ENCODE assay signal across 31 cellular contexts in the genomic region with DNA sequence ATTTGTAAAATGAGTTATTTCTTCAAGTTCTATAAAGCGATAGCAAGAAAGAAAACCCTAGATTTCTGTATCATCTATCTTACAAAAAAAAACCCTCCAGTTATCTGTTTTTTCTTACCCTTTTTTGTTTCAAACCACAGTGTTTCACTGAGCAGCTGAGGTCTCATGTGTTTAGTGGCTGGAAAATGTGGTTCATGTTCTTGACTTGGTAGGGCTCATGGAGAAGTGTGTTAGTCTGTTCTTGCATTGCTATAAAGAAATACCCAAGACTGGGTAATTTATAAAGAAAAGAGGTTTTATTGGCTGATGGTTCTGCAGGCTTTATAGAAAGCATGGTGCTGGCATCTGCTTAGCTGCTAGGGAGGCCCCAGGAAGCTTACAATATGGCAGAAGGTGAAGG.
"Had no signal": no experiment of that assay in that cellular context is flagged by ENCODE, and none has a peak within 500 bp of the region (broad histone marks: within the 10 kb centered on the region; RNA-seq: fewer than 3 reads in every experiment).

No MANE protein-coding gene starts in this region.

- H3K9me3 Mint-ChIP-seq: activated B cell treated with CpG ODN at 0.5 μM for 24 hours; activated CD4-positive, alpha-beta memory T cell treated with anti-CD3 and anti-CD28 coated beads, Interleukin-2, amount 10 ng/mL, durations not matched to agents 7 days and 5 days; activated CD4-positive, alpha-beta T cell treated with anti-CD3 and anti-CD28 coated beads, Interleukin-2, amount 10 ng/mL, durations not matched to agents 7 days and 5 days; activated naive CD4-positive, alpha-beta T cell treated with anti-CD3 and anti-CD28 coated beads for 36 hours; activated T-cell treated with anti-CD3 and anti-CD28 coated beads, Interleukin-2, amount 50 U/mL, for 24 hours; activated T-helper 2 cell treated with anti-CD3 and anti-CD28 coated beads, Interferon-gamma antibody, Interleukin-2, Interleukin-4, amounts not matched to agents 10 μg/mL and 5 μg/mL and 100 μg/mL, durations not matched to agents 14 hours and 24 hours and 36 hours; dendritic cell treated with granulocyte-macrophage colony-stimulating factor and Interleukin-4, amounts not matched to agents 40 ng/mL and 50 ng/mL, for 4 days; endodermal cell; T-helper 2 cell treated with Interferon-gamma antibody and Interleukin-4, amounts not matched to agents 5 μg/mL and 100 μg/mL, for 36 hours had no signal

- H3K4me1 ChIP-seq: ascending aorta, breast epithelium, colonic mucosa had no signal

- ATAC-seq: activated CD8-positive, alpha-beta memory T cell treated with anti-CD3 and anti-CD28 coated beads, Interleukin-2, amount 10 ng/mL, durations not matched to agents 7 days and 5 days; esophagus mucosa; T-helper 17 cell had no signal

- H3K36me3 ChIP-seq: ascending aorta, breast epithelium, cardiac muscle cell, colonic mucosa, WERI-Rb-1 had no signal

- H3K4me1 Mint-ChIP-seq: activated B cell treated with CpG ODN at 0.5 μM for 24 hours; activated CD4-positive, alpha-beta memory T cell treated with anti-CD3 and anti-CD28 coated beads, Interleukin-2, amount 10 ng/mL, durations not matched to agents 7 days and 5 days; activated CD4-positive, alpha-beta T cell treated with anti-CD3 and anti-CD28 coated beads, Interleukin-2, amount 10 ng/mL, durations not matched to agents 7 days and 5 days; activated CD8-positive, alpha-beta memory T cell treated with anti-CD3 and anti-CD28 coated beads, Interleukin-2, amount 10 ng/mL, durations not matched to agents 7 days and 5 days; brain; T-helper 17 cell had no signal

- H3K36me3 Mint-ChIP-seq: activated CD8-positive, alpha-beta memory T cell treated with anti-CD3 and anti-CD28 coated beads, Interleukin-2, amount 10 ng/mL, durations not matched to agents 7 days and 5 days; activated naive CD8-positive, alpha-beta T cell; brain had no signal

- H3K27ac Mint-ChIP-seq: activated B cell treated with CpG ODN at 0.5 μM for 24 hours; activated CD4-positive, alpha-beta memory T cell treated with anti-CD3 and anti-CD28 coated beads, Interleukin-2, amount 10 ng/mL, durations not matched to agents 7 days and 5 days; activated CD4-positive, alpha-beta T cell treated with anti-CD3 and anti-CD28 coated beads, Interleukin-2, amount 10 ng/mL, durations not matched to agents 7 days and 5 days; activated CD8-positive, alpha-beta memory T cell treated with anti-CD3 and anti-CD28 coated beads, Interleukin-2, amount 10 ng/mL, durations not matched to agents 7 days and 5 days; activated naive CD4-positive, alpha-beta T cell treated with anti-CD3 and anti-CD28 coated beads for 36 hours; activated naive CD8-positive, alpha-beta T cell; activated T-cell treated with anti-CD3 and anti-CD28 coated beads, Interleukin-2, amount 50 U/mL, for 24 hours; activated T-helper 2 cell treated with anti-CD3 and anti-CD28 coated beads, Interferon-gamma antibody, Interleukin-2, Interleukin-4, amounts not matched to agents 10 μg/mL and 5 μg/mL and 100 μg/mL, durations not matched to agents 14 hours and 24 hours and 36 hours; brain; dendritic cell treated with granulocyte-macrophage colony-stimulating factor and Interleukin-4, amounts not matched to agents 40 ng/mL and 50 ng/mL, for 4 days; endodermal cell; T-helper 17 cell; T-helper 2 cell treated with Interferon-gamma antibody and Interleukin-4, amounts not matched to agents 5 μg/mL and 100 μg/mL, for 36 hours had no signal

- H3K27me3 Mint-ChIP-seq: activated CD4-positive, alpha-beta T cell treated with anti-CD3 and anti-CD28 coated beads, Interleukin-2, amount 10 ng/mL, durations not matched to agents 7 days and 5 days; activated CD8-positive, alpha-beta memory T cell treated with anti-CD3 and anti-CD28 coated beads, Interleukin-2, amount 10 ng/mL, durations not matched to agents 7 days and 5 days; activated naive CD8-positive, alpha-beta T cell; activated T-cell treated with anti-CD3 and anti-CD28 coated beads, Interleukin-2, amount 50 U/mL, for 24 hours; dendritic cell treated with granulocyte-macrophage colony-stimulating factor and Interleukin-4, amounts not matched to agents 40 ng/mL and 50 ng/mL, for 4 days had no signal

- DNase-seq: activated B cell treated with CpG ODN at 0.5 μM for 24 hours; activated CD4-positive, alpha-beta memory T cell treated with anti-CD3 and anti-CD28 coated beads, Interleukin-2, amount 10 ng/mL, durations not matched to agents 7 days and 5 days; activated CD4-positive, alpha-beta T cell treated with anti-CD3 and anti-CD28 coated beads for 4 hours; activated CD4-positive, alpha-beta T cell treated with anti-CD3 and anti-CD28 coated beads, Interleukin-2, amount 10 ng/mL, durations not matched to agents 7 days and 5 days; activated CD4-positive, alpha-beta T cell treated with anti-CD3 and anti-CD28 coated beads, Interleukin-2, amount 50 U/mL, for 4 hours; activated CD8-positive, alpha-beta memory T cell treated with anti-CD3 and anti-CD28 coated beads, Interleukin-2, amount 10 ng/mL, durations not matched to agents 7 days and 5 days; activated CD8-positive, alpha-beta memory T cell treated with anti-CD3 and anti-CD28 coated beads, Interleukin-2, amount 50 U/mL, for 4 hours; activated effector memory CD4-positive, alpha-beta T cell treated with anti-CD3 and anti-CD28 coated beads, Interleukin-2, amount 50 U/mL, for 16 hours; activated naive CD4-positive, alpha-beta T cell treated with anti-CD3 and anti-CD28 coated beads for 36 hours; activated T-cell treated with anti-CD3 and anti-CD28 coated beads, Interleukin-2, amount 50 U/mL, for 24 hours; central memory CD4-positive, alpha-beta T cell; cerebellar nuclear complex; colonic mucosa; dorsolateral prefrontal cortex; effector memory CD4-positive, alpha-beta T cell; endodermal cell; foreskin fibroblast; head of caudate nucleus; T-helper 1 cell; T-helper 17 cell; T1000; WERI-Rb-1 had no signal

- H3K27me3 ChIP-seq: ascending aorta, breast epithelium, cardiac muscle cell, colonic mucosa had no signal

- H3K4me3 ChIP-seq: ascending aorta, breast epithelium, cardiac muscle cell, colonic mucosa, dorsolateral prefrontal cortex had no signal

- H3K27ac ChIP-seq: ascending aorta, breast epithelium, cardiac muscle cell, colonic mucosa, dorsolateral prefrontal cortex, WERI-Rb-1 had no signal

- H3K4me3 Mint-ChIP-seq: activated B cell treated with CpG ODN at 0.5 μM for 24 hours; activated CD4-positive, alpha-beta memory T cell treated with anti-CD3 and anti-CD28 coated beads, Interleukin-2, amount 10 ng/mL, durations not matched to agents 7 days and 5 days; activated CD4-positive, alpha-beta T cell treated with anti-CD3 and anti-CD28 coated beads, Interleukin-2, amount 10 ng/mL, durations not matched to agents 7 days and 5 days; activated CD8-positive, alpha-beta memory T cell treated with anti-CD3 and anti-CD28 coated beads, Interleukin-2, amount 10 ng/mL, durations not matched to agents 7 days and 5 days; activated naive CD4-positive, alpha-beta T cell treated with anti-CD3 and anti-CD28 coated beads for 36 hours; activated naive CD8-positive, alpha-beta T cell; activated T-cell treated with anti-CD3 and anti-CD28 coated beads, Interleukin-2, amount 50 U/mL, for 24 hours; brain; dendritic cell treated with granulocyte-macrophage colony-stimulating factor and Interleukin-4, amounts not matched to agents 40 ng/mL and 50 ng/mL, for 4 days; endodermal cell; T-helper 17 cell; T-helper 2 cell treated with Interferon-gamma antibody and Interleukin-4, amounts not matched to agents 5 μg/mL and 100 μg/mL, for 36 hours had no signal
